1 cellular context compared by ENCODE assay signal in genomic region chr6:35468181-35468979, GRCh38.
TF ChIP-seq lines count a peak whose summit lies in the region.

Gene RPL10A (plus strand): TSS chr6:35468401. CDS start chr6:35468435, 34 bp downstream.

TF ChIP-seq in GM12878, 131 proteins besides CTCF, POLR2A, EP300 and RAD21 (continued from another document):
- TF ChIP-seq ZBTB11 (CRISPR knock-in tag; IDR thresholded peaks at IDR 0.05): no peak
- TF ChIP-seq NBN (IDR thresholded peaks at IDR 0.05): no peak; the same call in none of the 2 replicates
- peak; percentile 42; the same call in 1 of the 2 replicates for TF ChIP-seq IRF4 (IDR thresholded peaks at IDR 0.05; ENCODE audit: low read depth, low read length)
- no peak for TF ChIP-seq KAT2A (conservative IDR thresholded peaks at IDR 0.05; ENCODE audit: control insufficient read depth, low read depth, low read length)
- TF ChIP-seq TCF3 (IDR thresholded peaks at IDR 0.05; ENCODE audit: borderline replicate concordance, insufficient read depth, low read depth, low read length): peak; percentile 77
- TF ChIP-seq IRF5 (IDR thresholded peaks at IDR 0.05; ENCODE audit: borderline replicate concordance): peak; percentile 89
